In the genomic region with DNA sequence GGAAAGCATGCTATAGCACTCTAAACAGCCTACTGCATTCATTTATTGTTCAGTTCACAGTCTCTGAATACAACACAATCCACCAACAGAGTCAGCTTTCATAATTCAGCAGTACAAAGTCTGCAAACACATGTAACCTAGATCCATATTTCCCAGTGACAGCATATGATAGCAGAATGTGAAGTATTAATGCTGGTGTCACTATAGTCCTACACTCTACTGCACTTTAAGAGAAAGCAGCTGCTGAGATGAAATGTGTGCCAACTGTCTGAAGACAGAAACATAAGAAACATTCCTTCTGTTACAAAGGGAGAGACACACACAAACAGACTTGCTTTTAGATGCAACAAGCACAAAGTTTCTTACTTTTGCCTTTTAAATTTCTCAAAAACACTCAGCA, we compare ENCODE assay signal across 20 cellular contexts.
DNase-seq lines count a peak whose midpoint lies in the region; ATAC-seq and TF ChIP-seq lines count a peak whose summit lies in the region.
"Had no signal": no experiment of that assay in that cellular context is flagged by ENCODE, and none has a peak within 500 bp of the region (broad histone marks: within the 10 kb centered on the region; RNA-seq: fewer than 3 reads in every experiment).

No MANE protein-coding gene starts in this region.

- H3K4me1 ChIP-seq in left ventricle myocardium inferior (peaks cover 18% of the 10 kb centered on the region), adipocyte (ENCODE audit: control insufficient read depth, insufficient read depth, low read length) (peaks cover 45% of the 10 kb centered on the region), H9 (ENCODE audit: insufficient read depth, low read length) (no peaks in the 10 kb centered on the region)

- H2BK15ac ChIP-seq in H9 (ENCODE audit: low read depth, low read length), result no peak overlapping the region

- no peaks in the 10 kb centered on the region for H3K9me3 Mint-ChIP-seq in H9
- no peaks in the 10 kb centered on the region for H3K9me3 Mint-ChIP-seq in activated naive CD4-positive, alpha-beta T cell treated with anti-CD3 and anti-CD28 coated beads, Interleukin-2, amount 10 ng/mL, durations not matched to agents 7 days and 5 days
- H3K9me3 Mint-ChIP-seq: central memory CD8-positive, alpha-beta T cell; natural killer cell treated with Interleukin-12 subunit alpha and Interleukin-12 subunit beta and Interleukin-15 and Interleukin-18, amount 100 ng/mL, for 72 hours; stimulated activated naive CD8-positive, alpha-beta T cell treated with anti-CD3 and anti-CD28 coated beads, Interleukin-15, Interleukin-2, amounts not matched to agents 100 ng/mL and 50 ng/mL, for 24 hours had no signal

- no peak overlapping the region for H3K27ac Mint-ChIP-seq in H9
- no peak overlapping the region for H3K27ac Mint-ChIP-seq in activated naive CD4-positive, alpha-beta T cell treated with anti-CD3 and anti-CD28 coated beads, Interleukin-2, amount 10 ng/mL, durations not matched to agents 7 days and 5 days
- H3K27ac Mint-ChIP-seq: activated CD8-positive, alpha-beta memory T cell treated with anti-CD3 and anti-CD28 coated beads, Interleukin-2, amount 10 ng/mL, durations not matched to agents 7 days and 5 days; natural killer cell treated with Interleukin-12 subunit alpha and Interleukin-12 subunit beta and Interleukin-15 and Interleukin-18, amount 100 ng/mL, for 72 hours; stimulated activated naive CD8-positive, alpha-beta T cell treated with anti-CD3 and anti-CD28 coated beads, Interleukin-15, Interleukin-2, amounts not matched to agents 100 ng/mL and 50 ng/mL, for 24 hours had no signal

- no peak overlapping the region for H3K18ac ChIP-seq in H9 (ENCODE audit: insufficient read length, low read depth, low read length)

- H2BK5ac ChIP-seq in H9 (ENCODE audit: insufficient read length, low read length), result no peak overlapping the region

- H3K23ac ChIP-seq in H9 (ENCODE audit: insufficient read length, low read depth, low read length), result no peak overlapping the region

- no peaks in the 10 kb centered on the region for H4K20me1 ChIP-seq in H9 (ENCODE audit: control insufficient read depth, insufficient read depth, insufficient read length)

- no peak overlapping the region for H2AFZ ChIP-seq in H9 (ENCODE audit: low read length)
- H2AFZ ChIP-seq: PC-9 had no signal

- no peaks in the 10 kb centered on the region for H3K27me3 ChIP-seq in left ventricle myocardium inferior (ENCODE audit: low read depth)
- no peaks in the 10 kb centered on the region for H3K27me3 ChIP-seq in adipocyte (replicated peaks; ENCODE audit: control insufficient read depth, insufficient read depth, low read length)
- H3K27me3 ChIP-seq in H9 (ENCODE audit: insufficient read depth, low read length), result no peaks in the 10 kb centered on the region

- no peak overlapping the region for H3K4me3 ChIP-seq in left ventricle myocardium inferior
- H3K4me3 ChIP-seq in adipocyte (ENCODE audit: low read length), result no peak overlapping the region
- H3K4me3 ChIP-seq: PC-9 had no signal

- no peaks in the 10 kb centered on the region for H3K79me2 ChIP-seq in H9 (ENCODE audit: insufficient read depth, low read length)

- H3K27me3 Mint-ChIP-seq in H9 (ENCODE audit: low read depth), result no peaks in the 10 kb centered on the region
- no peaks in the 10 kb centered on the region for H3K27me3 Mint-ChIP-seq in activated naive CD4-positive, alpha-beta T cell treated with anti-CD3 and anti-CD28 coated beads, Interleukin-2, amount 10 ng/mL, durations not matched to agents 7 days and 5 days
- H3K27me3 Mint-ChIP-seq: activated CD8-positive, alpha-beta memory T cell treated with anti-CD3 and anti-CD28 coated beads, Interleukin-2, amount 10 ng/mL, durations not matched to agents 7 days and 5 days; central memory CD8-positive, alpha-beta T cell; natural killer cell treated with Interleukin-12 subunit alpha and Interleukin-12 subunit beta and Interleukin-15 and Interleukin-18, amount 100 ng/mL, for 72 hours; stimulated activated naive CD8-positive, alpha-beta T cell treated with anti-CD3 and anti-CD28 coated beads, Interleukin-15, Interleukin-2, amounts not matched to agents 100 ng/mL and 50 ng/mL, for 24 hours had no signal

- H3K36me3 Mint-ChIP-seq in H9 (ENCODE audit: insufficient read depth in 1 of 3, low read depth in 3 of 3), result no peaks in the 10 kb centered on the region
- no peaks in the 10 kb centered on the region for H3K36me3 Mint-ChIP-seq in activated naive CD4-positive, alpha-beta T cell treated with anti-CD3 and anti-CD28 coated beads, Interleukin-2, amount 10 ng/mL, durations not matched to agents 7 days and 5 days
- H3K36me3 Mint-ChIP-seq: natural killer cell treated with Interleukin-12 subunit alpha and Interleukin-12 subunit beta and Interleukin-15 and Interleukin-18, amount 100 ng/mL, for 72 hours had no signal

- intact Hi-C loops in Right ventricle myocardium inferior (cut with DNase I) (no loop called here), left ventricle myocardium inferior (cut with micrococcal nuclease) (no loop called here)

- no peak for DNase-seq in Right ventricle myocardium inferior (ENCODE audit: missing footprints)
- no peak for DNase-seq in left ventricle myocardium inferior
- DNase-seq in adipocyte (ENCODE audit: low read depth), result peak; percentile 77
- peak; percentile 11 for DNase-seq in globus pallidus (ENCODE audit: low spot score)
- no peak for DNase-seq in H9
- no peak for DNase-seq in activated naive CD4-positive, alpha-beta T cell treated with anti-CD3 and anti-CD28 coated beads, Interleukin-2, amount 10 ng/mL, durations not matched to agents 7 days and 5 days
- DNase-seq: ACHN; activated CD8-positive, alpha-beta memory T cell treated with anti-CD3 and anti-CD28 coated beads, Interleukin-2, amount 10 ng/mL, durations not matched to agents 7 days and 5 days; activated naive CD4-positive, alpha-beta T cell treated with anti-CD3 and anti-CD28 coated beads, Interleukin-2, amount 50 U/mL, for 16 hours; GOT3; NCI-H1048; PC-9; small intestine; T-helper 1 cell had no signal

- H3K14ac ChIP-seq in H9 (ENCODE audit: insufficient read depth, low read length), result no peak overlapping the region

- CTCF ChIA-PET in activated naive CD4-positive, alpha-beta T cell treated with anti-CD3 and anti-CD28 coated beads, Interleukin-2, amount 10 ng/mL, durations not matched to agents 7 days and 5 days (lab: Charles Lee), result no interaction called here

- H3K27ac ChIP-seq in left ventricle myocardium inferior (replicated peaks) (no peak overlapping the region), H9 (ENCODE audit: insufficient read length, low read depth, low read length) (no peak overlapping the region)
- H3K27ac ChIP-seq: PC-9 had no signal

- no peak overlapping the region for H3K56ac ChIP-seq in H9 (ENCODE audit: insufficient read length, low read depth, low read length)

- no peak overlapping the region for H3K4me2 ChIP-seq in H9 (ENCODE audit: insufficient read depth, insufficient read length, low read length)
- H3K4me2 ChIP-seq: PC-9 had no signal

- no peak overlapping the region for H4K8ac ChIP-seq in H9 (replicated peaks; ENCODE audit: insufficient read length, low read depth, low read length)

- H3K9me3 ChIP-seq in left ventricle myocardium inferior (replicated peaks) (no peaks in the 10 kb centered on the region), adipocyte (ENCODE audit: control insufficient read depth, low read length) (no peaks in the 10 kb centered on the region), H9 (ENCODE audit: control insufficient read depth, low read depth, low read length) (no peaks in the 10 kb centered on the region)

- H3K79me1 ChIP-seq in H9 (ENCODE audit: insufficient read depth, low read depth, low read length, poor library complexity, severe bottlenecking), result no peaks in the 10 kb centered on the region

- H2BK12ac ChIP-seq in H9 (ENCODE audit: insufficient read length, low read depth, low read length), result no peak overlapping the region

- H3K9ac ChIP-seq in adipocyte (ENCODE audit: low read length) (no peak overlapping the region), H9 (ENCODE audit: extremely low read depth, insufficient read length, low read length) (no peak overlapping the region)

- H3K23me2 ChIP-seq in H9 (ENCODE audit: insufficient read length, low read depth, low read length, poor library complexity, severe bottlenecking), result no peaks in the 10 kb centered on the region

- H3T11ph ChIP-seq in H9 (ENCODE audit: low read length), result no peak overlapping the region

- H2BK120ac ChIP-seq in H9 (ENCODE audit: low read depth, low read length, poor library complexity, severe bottlenecking), result no peak overlapping the region

- TF ChIP-seq CTCF in left ventricle myocardium inferior (IDR thresholded peaks at IDR 0.05; ENCODE audit: borderline replicate concordance) (no peak), H9 (conservative IDR thresholded peaks at IDR 0.05) (no peak)

- H2AK5ac ChIP-seq in H9 (ENCODE audit: insufficient read length, low read length), result no peak overlapping the region

- peak; percentile 73 for ATAC-seq in Right ventricle myocardium inferior
- ATAC-seq in HG02798 (IDR thresholded peaks at IDR 0.05; ENCODE audit: poor library complexity, unreplicated experiment), result no peak
- ATAC-seq in GM21576 (IDR thresholded peaks at IDR 0.05; ENCODE audit: unreplicated experiment), result no peak
- ATAC-seq: activated CD8-positive, alpha-beta memory T cell treated with anti-CD3 and anti-CD28 coated beads, Interleukin-2, amount 10 ng/mL, durations not matched to agents 7 days and 5 days; left lobe of liver; natural killer cell treated with Interleukin-12 subunit alpha and Interleukin-12 subunit beta and Interleukin-15 and Interleukin-18, amount 100 ng/mL, for 72 hours had no signal

- H3K4me3 Mint-ChIP-seq in H9, result no peak overlapping the region
- H3K4me3 Mint-ChIP-seq in activated naive CD4-positive, alpha-beta T cell treated with anti-CD3 and anti-CD28 coated beads, Interleukin-2, amount 10 ng/mL, durations not matched to agents 7 days and 5 days, result no peak overlapping the region
- H3K4me3 Mint-ChIP-seq: activated CD8-positive, alpha-beta memory T cell treated with anti-CD3 and anti-CD28 coated beads, Interleukin-2, amount 10 ng/mL, durations not matched to agents 7 days and 5 days; central memory CD8-positive, alpha-beta T cell; natural killer cell treated with Interleukin-12 subunit alpha and Interleukin-12 subunit beta and Interleukin-15 and Interleukin-18, amount 100 ng/mL, for 72 hours; stimulated activated naive CD8-positive, alpha-beta T cell treated with anti-CD3 and anti-CD28 coated beads, Interleukin-15, Interleukin-2, amounts not matched to agents 100 ng/mL and 50 ng/mL, for 24 hours had no signal

- no peak overlapping the region for H2BK20ac ChIP-seq in H9 (ENCODE audit: low read depth, low read length, poor library complexity, severe bottlenecking)

- peaks cover 2 to 11% of the 10 kb centered on the region in 2 experiments; a peak in 2 of 4 replicates for H3K4me1 Mint-ChIP-seq in H9
- no peaks in the 10 kb centered on the region for H3K4me1 Mint-ChIP-seq in activated naive CD4-positive, alpha-beta T cell treated with anti-CD3 and anti-CD28 coated beads, Interleukin-2, amount 10 ng/mL, durations not matched to agents 7 days and 5 days
- H3K4me1 Mint-ChIP-seq: activated CD8-positive, alpha-beta memory T cell treated with anti-CD3 and anti-CD28 coated beads, Interleukin-2, amount 10 ng/mL, durations not matched to agents 7 days and 5 days; central memory CD8-positive, alpha-beta T cell had no signal

- H3K36me3 ChIP-seq in left ventricle myocardium inferior (no peaks in the 10 kb centered on the region), adipocyte (ENCODE audit: control insufficient read depth, insufficient read depth, low read length, severe bottlenecking) (no peaks in the 10 kb centered on the region)

- no peak overlapping the region for H3K4ac ChIP-seq in H9 (ENCODE audit: low read depth, low read length)

- no peak overlapping the region for H4K91ac ChIP-seq in H9 (ENCODE audit: insufficient read length, low read depth, low read length)

- no peak overlapping the region for H4K5ac ChIP-seq in H9 (ENCODE audit: insufficient read length, low read depth, low read length)

Comparison
In these comparisons a context has a peak if more than half of its experiments do, and no peak if none do; other contexts are left out.
1. DNase-seq: peak in adipocyte (single experiment) and globus pallidus (single experiment); none in Right ventricle myocardium inferior (single experiment), left ventricle myocardium inferior (single experiment), H9 (single experiment) and activated naive CD4-positive, alpha-beta T cell treated with anti-CD3 and anti-CD28 coated beads, Interleukin-2, amount 10 ng/mL, durations not matched to agents 7 days and 5 days (single experiment).